ENCODE assay signal across 8 cellular contexts in the genomic region with DNA sequence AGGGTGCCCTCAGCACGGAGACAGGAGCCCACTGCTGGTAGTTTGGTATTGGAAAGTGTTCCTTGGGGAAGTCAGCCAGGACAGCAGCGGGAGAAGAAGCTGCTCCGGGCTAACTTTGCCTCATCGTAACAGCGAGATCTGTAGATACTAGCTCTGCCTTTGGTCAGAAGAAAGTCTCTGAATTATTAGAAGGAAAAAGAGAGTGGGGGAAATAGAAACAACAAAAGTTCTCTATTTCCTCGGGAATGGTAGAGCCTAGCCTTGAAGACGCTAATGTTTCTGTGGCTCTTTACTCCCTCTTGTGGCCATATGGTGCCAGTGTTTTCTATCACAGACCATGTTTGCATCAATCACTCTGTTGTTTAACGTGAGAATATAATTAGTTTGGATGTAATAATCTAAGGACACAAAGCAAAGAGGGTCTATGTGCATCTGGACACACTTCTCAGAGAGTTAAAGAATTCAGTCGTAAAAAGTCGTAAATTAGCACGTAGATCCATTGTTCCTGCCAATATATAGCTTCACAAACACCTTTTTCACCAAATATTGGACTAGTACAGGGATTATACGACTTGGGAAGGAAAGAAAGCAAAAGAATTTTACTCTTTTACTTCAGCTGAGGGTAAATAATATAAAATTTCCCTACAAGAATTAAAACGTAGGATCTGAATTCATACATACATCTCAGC. TPM values are rescaled to one million over a fixed set of nuclear protein-coding genes. Genes with fewer than 3 reads are reported as not detected.
DNase-seq lines count a peak whose midpoint lies in the region; ATAC-seq, FAIRE-seq and TF ChIP-seq lines count a peak whose summit lies in the region.

No MANE protein-coding gene starts in this region.

- peak; percentile 97 for TF ChIP-seq CTCF in neural crest cell (conservative IDR thresholded peaks at IDR 0.05)

- peaks cover 29% of the 10 kb centered on the region for H3K4me1 Mint-ChIP-seq in activated naive CD4-positive, alpha-beta T cell treated with anti-CD3 and anti-CD28 coated beads, Interleukin-2, amount 10 ng/mL, durations not matched to agents 7 days and 5 days
- peaks cover 3% of the 10 kb centered on the region for H3K4me1 Mint-ChIP-seq in neural crest cell

- H3K27me3 Mint-ChIP-seq in activated naive CD4-positive, alpha-beta T cell treated with anti-CD3 and anti-CD28 coated beads, Interleukin-2, amount 10 ng/mL, durations not matched to agents 7 days and 5 days = no peaks in the 10 kb centered on the region
- peaks cover 3% of the 10 kb centered on the region for H3K27me3 Mint-ChIP-seq in neural crest cell (ENCODE audit: low read depth)

- DNase-seq in ELR (ENCODE audit: low read depth) (peak; percentile 79), KG1 (lab: John Stamatoyannopoulos, UW) (peak; percentile 6), RKO (ENCODE audit: low spot score) (peak; percentile 85), frontal cortex (ENCODE audit: low spot score in 2 of 2) (peak; percentile 28 to 43), neural crest cell (ENCODE audit: low read depth, low spot score) (peak; percentile 51)
- DNase-seq in activated naive CD4-positive, alpha-beta T cell treated with anti-CD3 and anti-CD28 coated beads, Interleukin-2, amount 10 ng/mL, durations not matched to agents 7 days and 5 days = peak; percentile 65

- peak overlapping the region; percentile 44 for H3K27ac Mint-ChIP-seq in activated naive CD4-positive, alpha-beta T cell treated with anti-CD3 and anti-CD28 coated beads, Interleukin-2, amount 10 ng/mL, durations not matched to agents 7 days and 5 days
- H3K27ac Mint-ChIP-seq in neural crest cell (ENCODE audit: unreplicated experiment) = peak overlapping the region; percentile 97

- FAIRE-seq in frontal cortex (lab: Jason Lieb, UNC) = peak; percentile 79

- H3K36me3 Mint-ChIP-seq in activated naive CD4-positive, alpha-beta T cell treated with anti-CD3 and anti-CD28 coated beads, Interleukin-2, amount 10 ng/mL, durations not matched to agents 7 days and 5 days = no peaks in the 10 kb centered on the region
- no peaks in the 10 kb centered on the region for H3K36me3 Mint-ChIP-seq in neural crest cell (ENCODE audit: low read depth)

- no peaks in the 10 kb centered on the region for H3K9me3 Mint-ChIP-seq in activated naive CD4-positive, alpha-beta T cell treated with anti-CD3 and anti-CD28 coated beads, Interleukin-2, amount 10 ng/mL, durations not matched to agents 7 days and 5 days
- H3K9me3 Mint-ChIP-seq in neural crest cell = no peaks in the 10 kb centered on the region

- CTCF ChIA-PET in activated naive CD4-positive, alpha-beta T cell treated with anti-CD3 and anti-CD28 coated beads, Interleukin-2, amount 10 ng/mL, durations not matched to agents 7 days and 5 days (lab: Charles Lee) = interaction anchor here (0.6 to 5.7 kb wide), 50 partner anchors 11 to 427 kb away, joined by 3 to 83 read pairs (median 5); a partner anchor contains a TSS

- ATAC-seq in GM21737 (IDR thresholded peaks at IDR 0.05; ENCODE audit: unreplicated experiment) = peak; percentile 54
- no peak for ATAC-seq in HG02970 (IDR thresholded peaks at IDR 0.05; ENCODE audit: low FRiP score, unreplicated experiment)

- H3K4me3 Mint-ChIP-seq in activated naive CD4-positive, alpha-beta T cell treated with anti-CD3 and anti-CD28 coated beads, Interleukin-2, amount 10 ng/mL, durations not matched to agents 7 days and 5 days = peak overlapping the region; percentile 71
- H3K4me3 Mint-ChIP-seq in neural crest cell = peak overlapping the region; percentile 88

RNA-seq across cellular contexts. Expression of a gene that starts 40.2 kb away (rescaled TPM):
- total RNA-seq in frontal cortex = 179 TPM
- 179 and 214 TPM in 2 replicates for total RNA-seq in neural crest cell

RNA-seq across cellular contexts. Expression of a gene that starts 56.3 kb away (rescaled TPM):
- total RNA-seq in frontal cortex (2.9 TPM), neural crest cell (8.6 and 10.8 TPM in 2 replicates)

Comparison
In these comparisons a context has a peak if more than half of its experiments do, and no peak if none do; other contexts are left out.
1. DNase-seq: peak in every context shown above with its lines; median percentile 85 in RKO; 79 in ELR; 65 in activated naive CD4-positive, alpha-beta T cell treated with anti-CD3 and anti-CD28 coated beads, Interleukin-2, amount 10 ng/mL, durations not matched to agents 7 days and 5 days; 51 in neural crest cell; 36 in frontal cortex; 6 in KG1.